In genomic region chr10:102853944-102854694, GRCh38 we compare ENCODE assay signal across 8 cellular contexts. TPM values are rescaled to one million over a fixed set of nuclear protein-coding genes. Genes with fewer than 3 reads are reported as not detected.
DNase-seq lines count a peak whose midpoint lies in the region; ATAC-seq and TF ChIP-seq lines count a peak whose summit lies in the region.

A gene with protein sequence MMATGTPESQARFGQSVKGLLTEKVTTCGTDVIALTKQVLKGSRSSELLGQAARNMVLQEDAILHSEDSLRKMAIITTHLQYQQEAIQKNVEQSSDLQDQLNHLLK (plus strand): TSS chr10:102854259. CDS start chr10:102854287, 28 bp downstream.

- peaks cover 8% of the 10 kb centered on the region for H3K36me3 Mint-ChIP-seq in dendritic cell treated with granulocyte-macrophage colony-stimulating factor and Interleukin-4, amounts not matched to agents 40 ng/mL and 50 ng/mL, for 4 days (ENCODE audit: low read depth)

- intact Hi-C loops in dendritic cell treated with granulocyte-macrophage colony-stimulating factor and Interleukin-4, amounts not matched to agents 40 ng/mL and 50 ng/mL, for 4 days (cut with micrococcal nuclease), result no loop called here
- intact Hi-C loops in left lung (cut with DNase I), result no loop called here

- no peak for TF ChIP-seq CTCF in left lung (IDR thresholded peaks at IDR 0.05)

- no peaks in the 10 kb centered on the region for H3K4me1 Mint-ChIP-seq in dendritic cell treated with granulocyte-macrophage colony-stimulating factor and Interleukin-4, amounts not matched to agents 40 ng/mL and 50 ng/mL, for 4 days (ENCODE audit: low read depth)

- DNase-seq in NCI-H69 (lab: John Stamatoyannopoulos, UW) (peak; percentile 95), left lung (peak; percentile 92 to 96)
- peak; percentile 79 for DNase-seq in activated CD4-positive, alpha-beta T cell treated with anti-CD3 and anti-CD28 coated beads, Interleukin-2, amount 50 U/mL, for 1 hour
- peak; percentile 71 to 78 for DNase-seq in stimulated activated CD4-positive, alpha-beta T cell treated with anti-CD3 and anti-CD28 coated beads, Interleukin-2, amount 100 ng/mL, for 48 hours

- no peaks in the 10 kb centered on the region for H3K27me3 Mint-ChIP-seq in dendritic cell treated with granulocyte-macrophage colony-stimulating factor and Interleukin-4, amounts not matched to agents 40 ng/mL and 50 ng/mL, for 4 days

- peak within 1 kb of the TSS; percentile 96 for H3K27ac Mint-ChIP-seq in dendritic cell treated with granulocyte-macrophage colony-stimulating factor and Interleukin-4, amounts not matched to agents 40 ng/mL and 50 ng/mL, for 4 days

- H3K9me3 Mint-ChIP-seq in dendritic cell treated with granulocyte-macrophage colony-stimulating factor and Interleukin-4, amounts not matched to agents 40 ng/mL and 50 ng/mL, for 4 days, result no peaks in the 10 kb centered on the region

- H3K27ac ChIP-seq in BLaER1, result peak within 1 kb of the TSS; percentile 93
- peak within 1 kb of the TSS; percentile 93 for H3K27ac ChIP-seq in left lung

- no peaks in the 10 kb centered on the region for H3K27me3 ChIP-seq in BLaER1
- H3K27me3 ChIP-seq in left lung, result no peaks in the 10 kb centered on the region

- H4K20me1 ChIP-seq in BLaER1, result no peaks in the 10 kb centered on the region

- H3K9me3 ChIP-seq in BLaER1 (no peaks in the 10 kb centered on the region), left lung (no peaks in the 10 kb centered on the region)

- H3K36me3 ChIP-seq in BLaER1, result no peaks in the 10 kb centered on the region
- H3K36me3 ChIP-seq in left lung, result no peaks in the 10 kb centered on the region

- H3K4me1 ChIP-seq in BLaER1, result peaks cover 19% of the 10 kb centered on the region
- peaks cover 16 to 19% of the 10 kb centered on the region in 2 donors for H3K4me1 ChIP-seq in left lung

- peak within 1 kb of the TSS; percentile 72 for H3K4me2 ChIP-seq in BLaER1

- ATAC-seq in GM19328 (IDR thresholded peaks at IDR 0.05; ENCODE audit: unreplicated experiment), result peak; percentile 98
- peak; percentile 96 for ATAC-seq in HG03520 (IDR thresholded peaks at IDR 0.05; ENCODE audit: unreplicated experiment)
- ATAC-seq in left lung, result peak; percentile 99

- H3K4me3 ChIP-seq in BLaER1, result peak within 1 kb of the TSS; percentile 72
- H3K4me3 ChIP-seq in left lung, result peak within 1 kb of the TSS; percentile 52 to 70

- H3K4me3 Mint-ChIP-seq in dendritic cell treated with granulocyte-macrophage colony-stimulating factor and Interleukin-4, amounts not matched to agents 40 ng/mL and 50 ng/mL, for 4 days, result peak within 1 kb of the TSS; percentile 85

- H3K9ac ChIP-seq in BLaER1, result peak within 1 kb of the TSS; percentile 93

RNA-seq across cellular contexts. Expression of the gene that starts here (rescaled TPM):
- total RNA-seq in left lung, result 10 to 100 TPM; 15.6 to 24.6 TPM

Comparison
In these comparisons a context has a peak if more than half of its experiments do, and no peak if none do; other contexts are left out.
1. Peak in every context shown above with its lines: DNase-seq, ATAC-seq, H3K4me3 ChIP-seq and H3K27ac ChIP-seq.